Comparison of ENCODE assay signal across 18 cellular contexts in genomic region chr18:51340332-51340731, GRCh38.
DNase-seq lines count a peak whose midpoint lies in the region; ATAC-seq, FAIRE-seq and TF ChIP-seq lines count a peak whose summit lies in the region.
"Had no signal": no experiment of that assay in that cellular context is flagged by ENCODE, and none has a peak within 500 bp of the region (broad histone marks: within the 10 kb centered on the region; RNA-seq: fewer than 3 reads in every experiment).

No MANE protein-coding gene starts in this region.

- TF ChIP-seq CTCF in bronchial epithelial cell (IDR thresholded peaks at IDR 0.05; ENCODE audit: insufficient read depth, low read length, severe bottlenecking) (no peak), psoas muscle (IDR thresholded peaks at IDR 0.05) (no peak)

- peaks cover under 1% of the 10 kb centered on the region for H3K27me3 ChIP-seq in bronchial epithelial cell (ENCODE audit: control insufficient read depth, insufficient read depth, low read length)
- H3K27me3 ChIP-seq in psoas muscle (ENCODE audit: insufficient read depth in 3 of 3, low read length in 2 of 3), result no peaks in the 10 kb centered on the region
- H3K27me3 ChIP-seq: BLaER1, Peyer's patch had no signal

- intact Hi-C loops in psoas muscle (cut with DNase I), result no loop called here

- FAIRE-seq in bronchial epithelial cell (lab: Jason Lieb, UNC), result no peak

- no peaks in the 10 kb centered on the region for H3K9me3 ChIP-seq in psoas muscle
- H3K9me3 ChIP-seq: HAP-1, Peyer's patch had no signal

- H3K4me1 ChIP-seq in psoas muscle, result no peaks in the 10 kb centered on the region
- H3K4me1 ChIP-seq: BLaER1, HAP-1, Peyer's patch had no signal

- H3K27ac ChIP-seq in psoas muscle, result no peak overlapping the region
- H3K27ac ChIP-seq: 22Rv1, BLaER1, Peyer's patch had no signal

- no peaks in the 10 kb centered on the region for H3K36me3 ChIP-seq in bronchial epithelial cell (ENCODE audit: control insufficient read depth, insufficient read depth, low read length)
- no peaks in the 10 kb centered on the region for H3K36me3 ChIP-seq in psoas muscle (ENCODE audit: insufficient read depth in 1 of 2, low read depth in 1 of 2)
- H3K36me3 ChIP-seq: BLaER1, HAP-1, Peyer's patch had no signal

- H3K4me3 ChIP-seq in bronchial epithelial cell (ENCODE audit: low read depth, low read length), result no peak overlapping the region
- no peak overlapping the region for H3K4me3 ChIP-seq in psoas muscle
- H3K4me3 ChIP-seq: BLaER1, HAP-1, Peyer's patch had no signal

- ATAC-seq in stimulated activated naive CD8-positive, alpha-beta T cell treated with anti-CD3 and anti-CD28 coated beads, Interleukin-15, Interleukin-2, amounts not matched to agents 100 U/mL and 50 U/mL, for 24 hours, result peak; percentile 28
- ATAC-seq in psoas muscle, result no peak

- DNase-seq in DMS53 (lab: John Stamatoyannopoulos, UW) (peak; percentile 35), DMS53 treated with DMSO at 0.1 percent for 48 hours (lab: John Stamatoyannopoulos, UW; ENCODE audit: unreplicated experiment) (no peak), MV-4-11 (lab: John Stamatoyannopoulos, UW) (peak; percentile 72), bronchial epithelial cell (ENCODE audit: low read depth) (peak; percentile 48), mesenteric fat pad (ENCODE audit: low spot score) (no peak), psoas muscle (no peak)
- DNase-seq in stimulated activated naive CD8-positive, alpha-beta T cell treated with anti-CD3 and anti-CD28 coated beads, Interleukin-15, Interleukin-2, amounts not matched to agents 100 U/mL and 50 U/mL, for 24 hours, result no peak
- no peak for DNase-seq in stimulated activated naive CD4-positive, alpha-beta T cell treated with Interleukin-2 at 50 U/mL for 16 hours (lab: John Stamatoyannopoulos, UW)
- DNase-seq: DMS 273 treated with DMSO at 0.1 percent for 48 hours, EL, NCI-H1092, NCI-H1694, NCI-H345, Peyer's patch, SHP77 had no signal

- 94 to 97% (median 94%) methylated on average over 1 of the region's 1 CpG for WGBS in psoas muscle, 3 donors

Comparison
In these comparisons a context has a peak if more than half of its experiments do, and no peak if none do; other contexts are left out.
1. DNase-seq: peak in DMS53 (single experiment), MV-4-11 (single experiment) and bronchial epithelial cell (single experiment); none in DMS53 treated with DMSO at 0.1 percent for 48 hours (single experiment), stimulated activated naive CD8-positive, alpha-beta T cell treated with anti-CD3 and anti-CD28 coated beads, Interleukin-15, Interleukin-2, amounts not matched to agents 100 U/mL and 50 U/mL, for 24 hours (single experiment), mesenteric fat pad (single experiment), stimulated activated naive CD4-positive, alpha-beta T cell treated with Interleukin-2 at 50 U/mL for 16 hours (single experiment) and psoas muscle (0 of 2).